ENCODE assay signal across 38 cellular contexts in genomic region chr3:35492846-35493245, GRCh38.
"Had no signal": no experiment of that assay in that cellular context is flagged by ENCODE, and none has a peak within 500 bp of the region (broad histone marks: within the 10 kb centered on the region; RNA-seq: fewer than 3 reads in every experiment).

No MANE protein-coding gene starts in this region.

- H3K4me1 Mint-ChIP-seq: activated CD4-positive, alpha-beta T cell treated with anti-CD3 and anti-CD28 coated beads, Interleukin-2, amount 10 ng/mL, durations not matched to agents 24 days and 14 days; activated naive CD8-positive, alpha-beta T cell treated with anti-CD3 and anti-CD28 coated beads for 36 hours; stimulated activated memory B cell treated with anti-CD40 and anti-IgM and Interleukin-4, amounts not matched to agents 10 μg/mL and 1 μg/mL and 100 μg/mL, for 72 hours; stimulated activated naive CD8-positive, alpha-beta T cell treated with anti-CD3 and anti-CD28 coated beads, Interleukin-15, amount 100 ng/mL, for 72 hours had no signal

- H3K4me3 Mint-ChIP-seq: activated CD4-positive, alpha-beta memory T cell treated with anti-CD3 and anti-CD28 coated beads for 36 hours; activated CD4-positive, alpha-beta T cell treated with anti-CD3 and anti-CD28 coated beads, Interleukin-2, amount 10 ng/mL, durations not matched to agents 24 days and 14 days; activated naive CD4-positive, alpha-beta T cell treated with anti-CD3 and anti-CD28 coated beads for 36 hours; activated naive CD8-positive, alpha-beta T cell treated with anti-CD3 and anti-CD28 coated beads for 36 hours; activated T-helper 1 cell treated with anti-CD3 and anti-CD28 coated beads, Interleukin-12 subunit alpha, Interleukin-12 subunit beta, Interleukin-2, Interleukin-4 antibody, amounts not matched to agents 30 ng/mL and 10 ng/mL and 1 ng/mL, durations not matched to agents 14 hours and 24 hours and 36 hours; brain; nephron progenitor cell; stimulated activated memory B cell treated with anti-CD40 and anti-IgM and Interleukin-4, amounts not matched to agents 10 μg/mL and 1 μg/mL and 100 μg/mL, for 72 hours; stimulated activated naive CD8-positive, alpha-beta T cell treated with anti-CD3 and anti-CD28 coated beads, Interleukin-15, amount 100 ng/mL, for 72 hours had no signal

- H3K9me3 ChIP-seq: adrenal gland, ascending aorta, colonic mucosa, gastrocnemius medialis, neutrophil, pancreas, prostate gland, thyroid gland, upper lobe of left lung, vagina had no signal

- H3K27ac ChIP-seq: adrenal gland, ascending aorta, cardiac muscle cell, colonic mucosa, dorsolateral prefrontal cortex, gastrocnemius medialis, left lung, neutrophil, pancreas, prostate gland, thyroid gland, upper lobe of left lung, vagina had no signal

- H3K27me3 Mint-ChIP-seq: activated CD4-positive, alpha-beta memory T cell treated with anti-CD3 and anti-CD28 coated beads for 36 hours; activated CD4-positive, alpha-beta T cell treated with anti-CD3 and anti-CD28 coated beads, Interleukin-2, amount 10 ng/mL, durations not matched to agents 24 days and 14 days; activated naive CD8-positive, alpha-beta T cell treated with anti-CD3 and anti-CD28 coated beads for 36 hours; brain; stimulated activated memory B cell treated with anti-CD40 and anti-IgM and Interleukin-4, amounts not matched to agents 10 μg/mL and 1 μg/mL and 100 μg/mL, for 72 hours; stimulated activated naive CD8-positive, alpha-beta T cell treated with anti-CD3 and anti-CD28 coated beads, Interleukin-15, amount 100 ng/mL, for 72 hours had no signal

- ATAC-seq: gastrocnemius medialis; left lung; pancreas; sciatic nerve; stimulated activated memory B cell treated with anti-CD40 and anti-IgM and Interleukin-4, amounts not matched to agents 10 μg/mL and 1 μg/mL and 100 μg/mL, for 72 hours; stimulated activated naive CD8-positive, alpha-beta T cell treated with anti-CD3 and anti-CD28 coated beads, Interleukin-15, amount 100 ng/mL, for 72 hours had no signal

- H3K9me3 Mint-ChIP-seq: activated CD4-positive, alpha-beta T cell treated with anti-CD3 and anti-CD28 coated beads, Interleukin-2, amount 10 ng/mL, durations not matched to agents 24 days and 14 days; activated naive CD8-positive, alpha-beta T cell treated with anti-CD3 and anti-CD28 coated beads for 36 hours; activated T-helper 1 cell treated with anti-CD3 and anti-CD28 coated beads, Interleukin-12 subunit alpha, Interleukin-12 subunit beta, Interleukin-2, Interleukin-4 antibody, amounts not matched to agents 30 ng/mL and 10 ng/mL and 1 ng/mL, durations not matched to agents 14 hours and 24 hours and 36 hours; stimulated activated naive CD8-positive, alpha-beta T cell treated with anti-CD3 and anti-CD28 coated beads, Interleukin-15, amount 100 ng/mL, for 72 hours had no signal

- H3K36me3 Mint-ChIP-seq: activated CD4-positive, alpha-beta memory T cell treated with anti-CD3 and anti-CD28 coated beads for 36 hours; activated naive CD8-positive, alpha-beta T cell treated with anti-CD3 and anti-CD28 coated beads for 36 hours; stimulated activated memory B cell treated with anti-CD40 and anti-IgM and Interleukin-4, amounts not matched to agents 10 μg/mL and 1 μg/mL and 100 μg/mL, for 72 hours had no signal

- H3K4me3 ChIP-seq: adrenal gland, ascending aorta, cardiac muscle cell, colonic mucosa, dorsolateral prefrontal cortex, gastrocnemius medialis, left lung, lung, pancreas, prostate gland, smooth muscle cell, thyroid gland, upper lobe of left lung, vagina had no signal

- H3K27me3 ChIP-seq: adrenal gland, ascending aorta, cardiac muscle cell, colonic mucosa, dorsolateral prefrontal cortex, gastrocnemius medialis, left lung, neutrophil, pancreas, thyroid gland, upper lobe of left lung, vagina had no signal

- H3K36me3 ChIP-seq: adrenal gland, ascending aorta, cardiac muscle cell, colonic mucosa, gastrocnemius medialis, left lung, neutrophil, pancreas, prostate gland, thyroid gland, upper lobe of left lung, vagina had no signal

- DNase-seq: activated CD4-positive, alpha-beta memory T cell treated with anti-CD3 and anti-CD28 coated beads for 36 hours; activated CD4-positive, alpha-beta T cell treated with anti-CD3 and anti-CD28 coated beads, Interleukin-2, amount 10 ng/mL, durations not matched to agents 24 days and 14 days; activated CD4-positive, CD25-positive, alpha-beta regulatory T cell treated with anti-CD3 and anti-CD28 coated beads, Interleukin-2, amount 50 U/mL, for 72 hours; activated CD8-positive, alpha-beta memory T cell treated with anti-CD3 and anti-CD28 coated beads, Interleukin-2, amount 50 U/mL, for 4 hours; activated effector memory CD4-positive, alpha-beta T cell treated with anti-CD3 and anti-CD28 coated beads, Interleukin-2, amount 50 U/mL, for 16 hours; activated naive CD4-positive, alpha-beta T cell treated with anti-CD3 and anti-CD28 coated beads for 36 hours; activated naive CD8-positive, alpha-beta T cell treated with anti-CD3 and anti-CD28 coated beads for 36 hours; activated T-cell treated with anti-CD3 and anti-CD28 coated beads, Interleukin-2, amount 50 U/mL, for 1 hour; adrenal gland; cerebellar nuclear complex; colonic mucosa; dorsolateral prefrontal cortex; effector memory CD4-positive, alpha-beta T cell; gastrocnemius medialis; glutamatergic neuron; left lung; mesendoderm; nephron progenitor cell; pancreas; retina; stimulated activated CD4-positive, alpha-beta T cell treated with anti-CD3 and anti-CD28 coated beads, Interleukin-1b, Interleukin-23, amount 100 ng/mL, for 48 hours; stimulated activated CD4-positive, alpha-beta T cell treated with anti-CD3 and anti-CD28 coated beads, Interleukin-4, amount 100 ng/mL, for 4 hours; stimulated activated CD8-positive, alpha-beta memory T cell treated with anti-CD3 and anti-CD28 coated beads, Interleukin-4, amount 100 ng/mL, for 48 hours; stimulated activated naive CD8-positive, alpha-beta T cell treated with anti-CD3 and anti-CD28 coated beads, Interleukin-15, amount 100 ng/mL, for 72 hours; substantia nigra; thyroid gland; upper lobe of left lung had no signal

- H3K4me1 ChIP-seq: adrenal gland, ascending aorta, colonic mucosa, gastrocnemius medialis, left lung, pancreas, prostate gland, thyroid gland, upper lobe of left lung, vagina had no signal

- H3K27ac Mint-ChIP-seq: activated CD4-positive, alpha-beta memory T cell treated with anti-CD3 and anti-CD28 coated beads for 36 hours; activated CD4-positive, alpha-beta T cell treated with anti-CD3 and anti-CD28 coated beads, Interleukin-2, amount 10 ng/mL, durations not matched to agents 24 days and 14 days; activated naive CD4-positive, alpha-beta T cell treated with anti-CD3 and anti-CD28 coated beads for 36 hours; activated naive CD8-positive, alpha-beta T cell treated with anti-CD3 and anti-CD28 coated beads for 36 hours; activated T-helper 1 cell treated with anti-CD3 and anti-CD28 coated beads, Interleukin-12 subunit alpha, Interleukin-12 subunit beta, Interleukin-2, Interleukin-4 antibody, amounts not matched to agents 30 ng/mL and 10 ng/mL and 1 ng/mL, durations not matched to agents 14 hours and 24 hours and 36 hours; nephron progenitor cell; stimulated activated memory B cell treated with anti-CD40 and anti-IgM and Interleukin-4, amounts not matched to agents 10 μg/mL and 1 μg/mL and 100 μg/mL, for 72 hours; stimulated activated naive CD8-positive, alpha-beta T cell treated with anti-CD3 and anti-CD28 coated beads, Interleukin-15, amount 100 ng/mL, for 72 hours had no signal
